In the genomic region with DNA sequence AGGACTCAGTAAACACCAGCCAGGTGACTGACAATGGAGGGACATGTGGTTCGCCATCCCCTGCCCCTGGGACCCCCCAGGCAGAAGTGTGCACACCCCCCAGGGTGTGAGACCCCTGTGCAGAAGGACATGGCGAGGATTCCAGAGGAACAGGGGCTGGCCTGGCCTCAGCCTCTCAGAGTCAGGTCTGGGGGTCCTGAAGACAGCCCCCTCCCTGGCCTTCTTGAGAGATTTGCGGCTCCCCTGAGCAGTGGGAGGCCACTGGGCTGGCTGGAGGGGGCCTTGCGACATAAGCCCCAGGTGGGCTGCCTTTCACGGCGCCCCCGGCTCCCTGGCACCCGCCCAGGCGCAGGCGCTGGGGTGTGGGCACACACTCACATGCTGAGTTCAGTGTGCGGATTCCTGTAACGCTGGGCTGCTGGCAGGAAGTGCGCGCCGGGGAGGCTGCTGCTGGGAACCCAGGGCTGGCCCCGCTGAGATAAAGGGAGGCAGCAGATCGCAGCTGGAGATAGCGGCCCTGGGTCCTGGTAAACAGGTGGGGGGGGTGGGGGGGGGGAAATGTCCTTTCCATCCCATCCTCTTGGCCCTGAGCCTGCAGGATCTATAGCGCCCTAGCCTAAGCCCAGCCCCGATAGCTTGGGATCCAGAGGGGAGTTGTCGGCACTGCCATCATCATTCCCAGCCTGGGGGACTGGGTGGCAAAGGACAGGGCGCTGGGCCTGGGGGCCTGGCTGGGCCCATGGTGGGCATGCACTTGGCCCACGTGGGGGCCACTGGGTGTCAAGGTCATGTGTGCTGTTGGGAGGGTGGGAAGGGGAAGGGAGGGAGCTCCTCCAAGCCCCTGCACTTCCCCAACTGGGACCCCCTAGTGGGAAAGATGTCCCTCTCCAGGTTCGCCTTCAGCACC, we compare ENCODE assay signal across 1 cellular context.
TF ChIP-seq lines count a peak whose summit lies in the region.

No MANE protein-coding gene starts in this region.

TF ChIP-seq in SK-N-SH treated with all-trans-retinoic acid at 6 μM for 48 hours, 23 proteins besides CTCF, POLR2A, EP300 and RAD21 (continued from another document):
- no peak for TF ChIP-seq PPARA (CRISPR knock-in tag; IDR thresholded peaks at IDR 0.05; ENCODE audit: borderline replicate concordance)
- no peak for TF ChIP-seq CREB5 (CRISPR knock-in tag; IDR thresholded peaks at IDR 0.05; ENCODE audit: low read depth)
- no peak for TF ChIP-seq ZNF70 (CRISPR knock-in tag; IDR thresholded peaks at IDR 0.05)
- TF ChIP-seq ZNF8 (CRISPR knock-in tag; IDR thresholded peaks at IDR 0.05), result no peak
- TF ChIP-seq TOX (CRISPR knock-in tag; IDR thresholded peaks at IDR 0.05; ENCODE audit: borderline replicate concordance), result no peak
